In the genomic region with DNA sequence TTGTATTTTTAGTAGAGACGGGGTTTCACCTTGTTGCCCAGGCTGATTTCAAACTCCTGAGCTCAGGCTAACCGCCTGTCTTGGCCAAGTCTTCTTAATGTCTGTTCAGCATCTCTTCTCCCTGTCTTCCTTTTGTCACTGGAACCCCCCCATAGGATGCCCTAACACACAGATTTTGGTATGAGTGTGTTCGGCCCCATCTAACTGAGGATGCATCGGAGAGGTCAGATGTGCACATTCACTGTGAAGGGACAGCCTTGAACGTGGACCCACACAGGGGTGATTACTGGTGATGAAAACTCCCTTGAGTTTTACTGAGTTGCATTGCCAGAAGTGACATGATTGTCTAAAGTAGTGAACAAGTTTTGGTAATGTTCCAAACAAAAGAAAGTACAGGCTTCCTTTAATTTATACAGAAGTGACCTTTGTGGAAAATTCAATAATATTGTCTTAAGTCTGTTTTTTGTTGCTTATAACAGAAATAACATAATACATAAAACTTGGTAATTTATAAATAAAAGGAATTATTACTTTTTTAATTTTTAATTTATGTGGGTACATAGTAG, we compare ENCODE assay signal across 32 cellular contexts.
"Had no signal": no experiment of that assay in that cellular context is flagged by ENCODE, and none has a peak within 500 bp of the region (broad histone marks: within the 10 kb centered on the region; RNA-seq: fewer than 3 reads in every experiment).

No MANE protein-coding gene starts in this region.

- H3K4me2 ChIP-seq: smooth muscle cell had no signal

- H3K4me3 ChIP-seq: esophagus muscularis mucosa, gastroesophageal sphincter, heart right ventricle, left lung, pancreas, smooth muscle cell, testis, tibial nerve, upper lobe of left lung had no signal

- H3K27me3 Mint-ChIP-seq: progenitor cell of endocrine pancreas had no signal

- H3K4me3 Mint-ChIP-seq: endodermal cell; naive thymus-derived CD4-positive, alpha-beta T cell; nephron had no signal

- H3K9me3 ChIP-seq: esophagus muscularis mucosa, gastroesophageal sphincter, heart right ventricle, left lung, pancreas, testis, tibial nerve, upper lobe of left lung had no signal

- DNase-seq: effector CD8-positive, alpha-beta T cell; endodermal cell; foreskin keratinocyte; glutamatergic neuron; heart right ventricle; hippocampal formation; left cardiac atrium; left lung; mammary epithelial cell; mesendoderm; midbrain; naive thymus-derived CD4-positive, alpha-beta T cell; occipital lobe; pancreas; stimulated activated CD4-positive, alpha-beta T cell treated with anti-CD3 and anti-CD28 coated beads, Interleukin-12 subunit alpha, Interleukin-12 subunit beta, amount 100 ng/mL, for 4 hours; stimulated activated CD4-positive, alpha-beta T cell treated with anti-CD3 and anti-CD28 coated beads, Interleukin-1b, Interleukin-23, amount 100 ng/mL, for 48 hours; stimulated activated CD4-positive, alpha-beta T cell treated with anti-CD3 and anti-CD28 coated beads, Interleukin-4, amount 100 ng/mL, for 1 hour; stimulated activated CD8-positive, alpha-beta memory T cell treated with anti-CD3 and anti-CD28 coated beads, Interleukin-4, amount 100 ng/mL, for 48 hours; stimulated activated naive CD8-positive, alpha-beta T cell treated with anti-CD3 and anti-CD28 coated beads, Interleukin-15, Interleukin-2, amounts not matched to agents 100 U/mL and 50 U/mL, for 24 hours; substantia nigra; testis; upper lobe of left lung had no signal

- H3K36me3 Mint-ChIP-seq: naive thymus-derived CD4-positive, alpha-beta T cell had no signal

- FAIRE-seq: colon, islet of Langerhans, pancreas, urothelium cell line had no signal

- H3K4me1 ChIP-seq: pancreas, testis had no signal

- H3K36me3 ChIP-seq: esophagus muscularis mucosa, gastroesophageal sphincter, heart right ventricle, left lung, pancreas, tibial nerve, upper lobe of left lung had no signal

- H3K27ac ChIP-seq: esophagus muscularis mucosa, foreskin keratinocyte, gastroesophageal sphincter, heart right ventricle, left lung, pancreas, testis, tibial nerve, upper lobe of left lung had no signal

- ATAC-seq: foreskin keratinocyte; gastroesophageal sphincter; heart right ventricle; left cardiac atrium; left lung; naive thymus-derived CD4-positive, alpha-beta T cell; pancreas; sciatic nerve; stimulated activated naive CD8-positive, alpha-beta T cell treated with anti-CD3 and anti-CD28 coated beads, Interleukin-15, Interleukin-2, amounts not matched to agents 100 U/mL and 50 U/mL, for 24 hours had no signal

- H3K9me3 Mint-ChIP-seq: endodermal cell; naive thymus-derived CD4-positive, alpha-beta T cell; nephron had no signal

- H3K27me3 ChIP-seq: esophagus muscularis mucosa, foreskin keratinocyte, gastroesophageal sphincter, heart right ventricle, left lung, pancreas, testis, tibial nerve, upper lobe of left lung had no signal

- H3K27ac Mint-ChIP-seq: endodermal cell; naive thymus-derived CD4-positive, alpha-beta T cell; nephron; progenitor cell of endocrine pancreas had no signal
